In the genomic region with DNA sequence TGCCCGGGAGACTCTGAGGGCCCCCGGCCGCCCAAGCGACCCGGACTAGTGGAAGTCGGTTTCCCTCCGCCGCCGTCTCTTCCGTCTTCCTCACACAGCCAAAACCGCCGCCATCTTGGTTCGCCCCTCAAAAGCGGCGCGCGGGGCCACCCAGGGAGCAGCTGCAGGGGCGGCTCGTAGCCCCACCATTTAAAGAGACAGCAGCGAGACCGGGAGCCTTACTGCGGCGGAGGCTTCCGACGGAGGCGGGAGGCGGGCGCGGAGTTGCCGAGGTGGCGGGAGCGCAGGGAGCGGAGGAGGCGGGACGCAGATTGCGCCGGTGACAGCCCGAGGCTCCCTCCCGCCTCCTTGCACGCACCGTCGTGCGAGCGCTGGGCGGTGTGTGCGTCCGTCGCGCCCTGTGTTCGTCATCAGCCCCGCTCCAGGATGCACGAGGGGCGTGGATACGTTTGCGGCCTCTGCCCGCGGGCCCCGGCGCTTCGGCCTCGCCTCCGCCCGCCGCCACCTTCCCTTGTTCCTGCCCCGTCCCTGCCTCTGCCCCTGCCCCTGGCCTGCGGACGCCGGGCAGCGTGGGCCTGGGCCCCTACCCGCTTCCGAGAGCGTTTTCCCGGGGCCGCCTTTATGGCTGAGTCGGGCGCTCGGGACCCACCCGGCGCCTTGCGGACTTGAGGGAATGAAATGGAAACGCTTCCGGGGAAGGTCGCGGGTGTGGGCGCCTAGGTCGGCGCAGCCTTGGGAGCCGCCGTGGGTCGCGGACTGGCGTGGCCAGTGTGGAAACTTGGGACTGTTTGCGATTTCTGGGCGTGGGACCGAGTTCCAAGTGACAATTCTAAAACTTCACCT, we compare ENCODE assay signal across 8 cellular contexts. TPM values are rescaled to one million over a fixed set of nuclear protein-coding genes. Genes with fewer than 3 reads are reported as not detected.
A peak's percentile ranks its signal among the peaks of the same experiment; 100 is the strongest.
DNase-seq lines count a peak whose midpoint lies in the region; ATAC-seq, FAIRE-seq and TF ChIP-seq lines count a peak whose summit lies in the region.

A gene (minus strand): TSS at position 140 of the 843 bp plus-strand sequence. CDS start 663 bp downstream, outside the sequence.

- CTCF ChIA-PET in AG04449 (lab: Yijun Ruan, JAX), result no interaction called here

- POLR2A ChIA-PET in AG04449 (lab: Yijun Ruan, JAX), result no interaction called here

- peak; percentile 85 for ATAC-seq in GM18907 (IDR thresholded peaks at IDR 0.05; ENCODE audit: unreplicated experiment)
- peak; percentile 78 for ATAC-seq in HG03159 (IDR thresholded peaks at IDR 0.05; ENCODE audit: unreplicated experiment)

- DNase-seq in AG04449 (ENCODE audit: low read depth, low spot score) (peak; percentile 82), NCI-H2227 treated with DMSO at 0.1 percent for 48 hours (lab: John Stamatoyannopoulos, UW) (peak; percentile 92), bronchial epithelial cell (ENCODE audit: low read depth) (peak; percentile 88), iPS-NIHi7 (ENCODE audit: extremely low spot score) (peak; percentile 96), smooth muscle cell of the brain vasculature (ENCODE audit: low read depth, low spot score) (peak; percentile 91)

- TF ChIP-seq CTCF in AG04449 (IDR thresholded peaks at IDR 0.05; ENCODE audit: insufficient read depth, low read length, missing control alignments) (no peak), WI38 (IDR thresholded peaks at IDR 0.05; ENCODE audit: low read depth, low read length) (no peak), bronchial epithelial cell (IDR thresholded peaks at IDR 0.05; ENCODE audit: insufficient read depth, low read length, severe bottlenecking) (no peak)

- no peaks in the 10 kb centered on the region for H3K27me3 ChIP-seq in bronchial epithelial cell (ENCODE audit: control insufficient read depth, insufficient read depth, low read length)

- H3K4me3 ChIP-seq in AG04449 (ENCODE audit: low read depth, low read length), result peak within 1 kb of the TSS; percentile 80
- peak within 1 kb of the TSS; percentile 76 for H3K4me3 ChIP-seq in WI38 (ENCODE audit: low read depth, low read length)
- H3K4me3 ChIP-seq in bronchial epithelial cell (ENCODE audit: low read depth, low read length), result peak within 1 kb of the TSS; percentile 95

- no peak for FAIRE-seq in bronchial epithelial cell (lab: Jason Lieb, UNC)

- peaks cover 3% of the 10 kb centered on the region for H3K36me3 ChIP-seq in bronchial epithelial cell (ENCODE audit: control insufficient read depth, insufficient read depth, low read length)

RNA-seq across cellular contexts. Expression of the gene that starts here (rescaled TPM):
- total RNA-seq in bronchial epithelial cell, result 110 and 119 TPM in 2 replicates

Comparison
In these comparisons a context has a peak if more than half of its experiments do, and no peak if none do; other contexts are left out.
1. Peak in every context shown above with its lines: DNase-seq, ATAC-seq and H3K4me3 ChIP-seq.